9 cellular contexts compared by ENCODE assay signal in the genomic region with DNA sequence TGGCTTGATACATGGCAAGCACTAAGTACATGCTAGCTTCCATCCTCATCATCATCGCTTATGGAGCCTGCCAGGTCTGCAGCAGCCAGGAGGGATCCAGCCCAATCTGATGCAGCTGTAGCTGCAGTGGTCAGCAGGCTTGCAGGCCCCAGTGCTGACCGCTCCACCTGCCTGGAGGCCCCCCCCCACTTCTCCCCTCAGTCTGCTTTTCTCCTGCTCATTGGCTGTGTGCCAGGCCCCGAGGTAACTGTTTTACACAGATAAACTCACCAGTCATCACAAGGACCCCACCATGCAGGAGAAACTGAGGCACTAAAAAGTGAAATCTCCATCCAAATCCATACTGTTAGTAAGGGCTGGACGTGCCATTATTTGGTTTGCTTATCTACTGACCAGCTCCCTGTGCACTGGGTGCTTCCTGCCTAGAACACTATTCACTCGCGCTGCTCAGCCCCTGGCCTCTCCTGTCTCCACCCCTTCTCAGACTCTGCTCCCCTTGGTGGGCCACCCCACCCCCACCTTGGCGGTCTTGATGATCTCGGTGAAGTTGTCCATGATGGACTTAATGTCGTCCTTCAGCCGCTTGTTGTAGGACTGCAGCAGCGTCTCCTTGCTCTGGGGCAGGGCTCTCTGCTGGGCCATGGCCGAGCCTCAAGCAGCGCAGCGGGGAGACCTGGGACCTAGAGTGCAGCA. TPM values are rescaled to one million over a fixed set of nuclear protein-coding genes. Genes with fewer than 3 reads are reported as not detected.
A peak's percentile ranks its signal among the peaks of the same experiment; 100 is the strongest.
DNase-seq lines count a peak whose midpoint lies in the region; ATAC-seq and TF ChIP-seq lines count a peak whose summit lies in the region.
"Had no signal": no experiment of that assay in that cellular context is flagged by ENCODE, and none has a peak within 500 bp of the region (broad histone marks: within the 10 kb centered on the region; RNA-seq: fewer than 3 reads in every experiment).

No MANE protein-coding gene starts in this region.

- DNase-seq in GM12864 (ENCODE audit: low read depth), result no peak
- peak in 1 of 3 donors; percentile 40 for DNase-seq in Peyer's patch
- DNase-seq in retinal pigment epithelial cell (ENCODE audit: low read depth), result no peak
- DNase-seq in NCI-H524 (lab: John Stamatoyannopoulos, UW), result no peak
- DNase-seq in GM13977 (ENCODE audit: low spot score), result no peak
- no peak for DNase-seq in NCI-H748 treated with DMSO at 0.1 percent for 48 hours (lab: John Stamatoyannopoulos, UW)
- DNase-seq: NCI-H2029 had no signal

- H3K4me1 ChIP-seq in Peyer's patch, result peaks cover 0 to 35% (median 25%) of the 10 kb centered on the region in 4 donors

- H3K4me3 ChIP-seq in GM12864 (ENCODE audit: low read depth, low read length) (peak overlapping the region; percentile 97), Peyer's patch (peak overlapping the region; percentile 84 to 99 (median 94)), retinal pigment epithelial cell (ENCODE audit: low read length) (peak overlapping the region; percentile 100)

- TF ChIP-seq POLR2A in Peyer's patch (IDR thresholded peaks at IDR 0.05), result no peak

- in situ Hi-C loops in GM13977 (cut with MboI; ENCODE audit: low pct_unique_long_range_greater_than_20kb, low sequenced_read_pairs, unreplicated experiment), result no loop called here

- no peaks in the 10 kb centered on the region for H3K27me3 ChIP-seq in Peyer's patch

- ATAC-seq in esophagus mucosa (peak; percentile 0), GM19452 (IDR thresholded peaks at IDR 0.05; ENCODE audit: unreplicated experiment) (no peak)

- H3K36me3 ChIP-seq in Peyer's patch, result peaks cover 0 to 68% (median 3%) of the 10 kb centered on the region in 3 donors

- TF ChIP-seq CTCF in GM12864 (IDR thresholded peaks at IDR 0.05; ENCODE audit: low read depth, low read length, missing control alignments) (no peak), Peyer's patch (IDR thresholded peaks at IDR 0.05) (no peak), retinal pigment epithelial cell (conservative IDR thresholded peaks at IDR 0.05; ENCODE audit: low read depth, low read length) (no peak), GM13977 (IDR thresholded peaks at IDR 0.05; ENCODE audit: extremely low read depth, insufficient read depth, missing control alignments) (no peak)

- no peaks in the 10 kb centered on the region for H3K9me3 ChIP-seq in Peyer's patch

- H3K27ac ChIP-seq in Peyer's patch, result peak overlapping the region; percentile 87 to 92 (median 90)

RNA-seq across cellular contexts. Expression of a gene that starts 1.8 kb away (rescaled TPM):
- total RNA-seq in Peyer's patch (10 to 100 TPM; 23.5 to 42.1 (median 31.2) TPM), esophagus mucosa (10.8 TPM)

RNA-seq across cellular contexts. Expression of a gene that starts 1.9 kb away (rescaled TPM):
- total RNA-seq in Peyer's patch (1,000 to 10,000 TPM in 1 of 4 donors, 100 to 1,000 TPM in 3; 708 to 1,565 (median 870) TPM), esophagus mucosa (2,377 TPM)

RNA-seq across cellular contexts. Expression of a gene that starts 10.1 kb away (rescaled TPM):
- total RNA-seq in Peyer's patch, result 10 to 100 TPM; 41.2 to 75.1 (median 53.4) TPM
- total RNA-seq in esophagus mucosa, result 25.4 TPM

RNA-seq across cellular contexts. Expression of a gene that starts 10.2 kb away (rescaled TPM):
- total RNA-seq in Peyer's patch (10 to 100 TPM; 16.1 to 41.2 (median 26.8) TPM), esophagus mucosa (9.9 TPM)

RNA-seq across cellular contexts. Expression of a gene that starts 10.2 kb away (rescaled TPM):
- total RNA-seq in Peyer's patch (10 to 100 TPM in 3 of 4 donors, 1 to 10 TPM in 1; 5.4 to 18.9 (median 15.3) TPM), esophagus mucosa (25.6 TPM)
